ENCODE assay signal across 15 cellular contexts in genomic region chr3:36546196-36546595, GRCh38.
A peak's percentile ranks its signal among the peaks of the same experiment; 100 is the strongest.
DNase-seq lines count a peak whose midpoint lies in the region; ATAC-seq and TF ChIP-seq lines count a peak whose summit lies in the region.
"Had no signal": no experiment of that assay in that cellular context is flagged by ENCODE, and none has a peak within 500 bp of the region (broad histone marks: within the 10 kb centered on the region; RNA-seq: fewer than 3 reads in every experiment).

No MANE protein-coding gene starts in this region.

- peaks cover 0 to 3% of the 10 kb centered on the region in 2 donors for H3K27me3 Mint-ChIP-seq in stimulated activated naive B cell treated with anti-CD40 and anti-IgM and Interleukin-4, amounts not matched to agents 10 μg/mL and 1 μg/mL and 100 μg/mL, for 72 hours
- H3K27me3 Mint-ChIP-seq in neural progenitor cell (ENCODE audit: insufficient read depth, low read depth): no peaks in the 10 kb centered on the region

- peak; percentile 67 for DNase-seq in DND-41
- peak; percentile 55 for DNase-seq in NCI-H1694 treated with DMSO at 0.1 percent for 48 hours (lab: John Stamatoyannopoulos, UW)
- peak; percentile 20 for DNase-seq in fibroblast of pulmonary artery (ENCODE audit: low read depth)
- no peak for DNase-seq in stimulated activated naive B cell treated with anti-CD40 and anti-IgM and Interleukin-4, amounts not matched to agents 10 μg/mL and 1 μg/mL and 100 μg/mL, for 72 hours
- DNase-seq in neural progenitor cell (ENCODE audit: low spot score): no peak
- DNase-seq in coronary artery (ENCODE audit: low spot score): no peak
- DNase-seq: C1 segment of cervical spinal cord, GOT3, MM.1S, NCI-H1105 treated with DMSO at 0.1 percent for 48 hours, NCI-H2029, NCI-H510A treated with DMSO at 0.1 percent for 48 hours, SHP77 treated with DMSO at 0.1 percent for 48 hours had no signal

- H3K4me1 Mint-ChIP-seq in stimulated activated naive B cell treated with anti-CD40 and anti-IgM and Interleukin-4, amounts not matched to agents 10 μg/mL and 1 μg/mL and 100 μg/mL, for 72 hours: no peaks in the 10 kb centered on the region
- H3K4me1 Mint-ChIP-seq in neural progenitor cell: no peaks in the 10 kb centered on the region

- ATAC-seq in DND-41 (ENCODE audit: insufficient read depth, low read depth) (peak; percentile 96), HG03378 (IDR thresholded peaks at IDR 0.05; ENCODE audit: unreplicated experiment) (no peak)
- ATAC-seq in stimulated activated naive B cell treated with anti-CD40 and anti-IgM and Interleukin-4, amounts not matched to agents 10 μg/mL and 1 μg/mL and 100 μg/mL, for 72 hours (replicated peaks): no peak
- ATAC-seq: HepG2 had no signal

- H3K36me3 ChIP-seq in DND-41 (ENCODE audit: insufficient read depth, low read length) (no peaks in the 10 kb centered on the region), neural progenitor cell (no peaks in the 10 kb centered on the region)

- H4K20me1 ChIP-seq in DND-41 (ENCODE audit: insufficient read depth, low read length): no peaks in the 10 kb centered on the region
- H4K20me1 ChIP-seq in neural progenitor cell (ENCODE audit: low read depth): no peaks in the 10 kb centered on the region

- H3K27me3 ChIP-seq in DND-41 (ENCODE audit: insufficient read depth, low read length, poor library complexity) (peaks cover 10% of the 10 kb centered on the region), neural progenitor cell (no peaks in the 10 kb centered on the region)

- H3K9me3 ChIP-seq in DND-41 (ENCODE audit: insufficient read depth, low read length, severe bottlenecking) (no peaks in the 10 kb centered on the region), neural progenitor cell (ENCODE audit: low read depth) (no peaks in the 10 kb centered on the region)

- H3K79me2 ChIP-seq in DND-41 (ENCODE audit: insufficient read depth, low read length): no peaks in the 10 kb centered on the region
- H3K79me2 ChIP-seq in neural progenitor cell (ENCODE audit: low read depth): no peaks in the 10 kb centered on the region

- no peak overlapping the region for H2AFZ ChIP-seq in DND-41 (ENCODE audit: low read depth, low read length)
- no peak overlapping the region for H2AFZ ChIP-seq in neural progenitor cell (replicated peaks)

- no peak overlapping the region for H3K4me3 ChIP-seq in DND-41 (ENCODE audit: low read depth in 1 of 2, low read length in 2 of 2)
- no peak overlapping the region for H3K4me3 ChIP-seq in fibroblast of pulmonary artery (replicated peaks; ENCODE audit: low read depth, low read length)
- no peak overlapping the region for H3K4me3 ChIP-seq in neural progenitor cell
- no peak overlapping the region for H3K4me3 ChIP-seq in coronary artery

- no peaks in the 10 kb centered on the region for H3K36me3 Mint-ChIP-seq in stimulated activated naive B cell treated with anti-CD40 and anti-IgM and Interleukin-4, amounts not matched to agents 10 μg/mL and 1 μg/mL and 100 μg/mL, for 72 hours
- peaks cover 3% of the 10 kb centered on the region for H3K36me3 Mint-ChIP-seq in neural progenitor cell

- peak overlapping the region; percentile 6 for H3K27ac Mint-ChIP-seq in stimulated activated naive B cell treated with anti-CD40 and anti-IgM and Interleukin-4, amounts not matched to agents 10 μg/mL and 1 μg/mL and 100 μg/mL, for 72 hours
- H3K27ac Mint-ChIP-seq in neural progenitor cell: no peak overlapping the region

- no peak overlapping the region for H3K9ac ChIP-seq in DND-41 (ENCODE audit: low read depth, low read length)
- H3K9ac ChIP-seq in neural progenitor cell: no peak overlapping the region

- peaks cover 13% of the 10 kb centered on the region; the same call in 1 of the 2 replicates for H3K4me1 ChIP-seq in DND-41 (ENCODE audit: insufficient read depth, low read length)
- H3K4me1 ChIP-seq in neural progenitor cell: no peaks in the 10 kb centered on the region

- TF ChIP-seq CTCF in DND-41 (IDR thresholded peaks at IDR 0.05; ENCODE audit: borderline replicate concordance, extremely low read depth, low read length, poor library complexity, severe bottlenecking) (no peak), fibroblast of pulmonary artery (IDR thresholded peaks at IDR 0.05; ENCODE audit: low read length, missing control alignments) (no peak), neural progenitor cell (IDR thresholded peaks at IDR 0.05) (no peak), coronary artery (IDR thresholded peaks at IDR 0.05) (no peak)

- H3K9me3 Mint-ChIP-seq in stimulated activated naive B cell treated with anti-CD40 and anti-IgM and Interleukin-4, amounts not matched to agents 10 μg/mL and 1 μg/mL and 100 μg/mL, for 72 hours: peaks cover 0 to 5% of the 10 kb centered on the region in 2 donors
- H3K9me3 Mint-ChIP-seq in neural progenitor cell: no peaks in the 10 kb centered on the region

- H3K27ac ChIP-seq in DND-41 (ENCODE audit: low read length): no peak overlapping the region
- no peak overlapping the region for H3K27ac ChIP-seq in neural progenitor cell
- no peak overlapping the region for H3K27ac ChIP-seq in coronary artery

- H3K4me2 ChIP-seq in DND-41 (ENCODE audit: insufficient read depth, low read length) (no peak overlapping the region), neural progenitor cell (no peak overlapping the region)

- no peak overlapping the region for H3K4me3 Mint-ChIP-seq in stimulated activated naive B cell treated with anti-CD40 and anti-IgM and Interleukin-4, amounts not matched to agents 10 μg/mL and 1 μg/mL and 100 μg/mL, for 72 hours
- H3K4me3 Mint-ChIP-seq in neural progenitor cell: no peak overlapping the region

- no peaks in the 10 kb centered on the region for H3F3A ChIP-seq in neural progenitor cell (ENCODE audit: low read depth)

Comparison
In these comparisons a context has a peak if more than half of its experiments do, and no peak if none do; other contexts are left out.
1. DNase-seq: peak in DND-41 (single experiment), NCI-H1694 treated with DMSO at 0.1 percent for 48 hours (single experiment) and fibroblast of pulmonary artery (single experiment); none in stimulated activated naive B cell treated with anti-CD40 and anti-IgM and Interleukin-4, amounts not matched to agents 10 μg/mL and 1 μg/mL and 100 μg/mL, for 72 hours (single experiment), neural progenitor cell (single experiment) and coronary artery (single experiment).